ENCODE assay signal across 16 cellular contexts in the genomic region with DNA sequence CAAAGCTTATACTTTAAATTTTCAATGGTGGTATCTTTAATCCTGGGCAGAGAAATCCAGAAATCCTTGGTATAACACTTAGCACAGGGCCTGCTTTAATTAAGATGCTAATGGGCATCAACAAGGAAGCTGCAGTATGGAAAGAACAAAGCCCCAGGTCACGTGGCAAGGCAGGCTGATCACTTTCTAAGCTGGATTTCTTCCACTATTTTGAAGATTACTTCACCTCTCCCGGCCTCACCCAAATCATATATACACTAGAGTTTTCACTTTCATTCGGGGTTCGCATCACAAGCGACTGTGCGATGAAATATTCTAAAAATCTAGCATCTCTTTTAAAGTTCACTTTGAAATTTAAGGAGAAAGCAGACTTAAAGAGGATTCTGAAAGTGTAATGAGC.
DNase-seq lines count a peak whose midpoint lies in the region; ATAC-seq, FAIRE-seq and TF ChIP-seq lines count a peak whose summit lies in the region.
"Had no signal": no experiment of that assay in that cellular context is flagged by ENCODE, and none has a peak within 500 bp of the region (broad histone marks: within the 10 kb centered on the region; RNA-seq: fewer than 3 reads in every experiment).

No MANE protein-coding gene starts in this region.

- H3K27me3 ChIP-seq in dorsolateral prefrontal cortex, result no peaks in the 10 kb centered on the region
- H3K27me3 ChIP-seq: Peyer's patch had no signal

- H3K27ac ChIP-seq in dorsolateral prefrontal cortex, result peak overlapping the region in 46 of 59 donors; percentile 1 to 76 (median 52)
- H3K27ac ChIP-seq: VCaP had no signal

- intact Hi-C loops in dorsolateral prefrontal cortex (cut with DNase I), result loop anchor here in 1 of 2 donors (10.0 kb wide), 1 partner anchor 511 kb away; no protein-coding TSS in a partner anchor

- ATAC-seq in GM21423 (IDR thresholded peaks at IDR 0.05; ENCODE audit: unreplicated experiment) (no peak), GM21528 (IDR thresholded peaks at IDR 0.05; ENCODE audit: low FRiP score, unreplicated experiment) (no peak)

- FAIRE-seq in HTR-8/SVneo (lab: Jason Lieb, UNC), result no peak
- FAIRE-seq: bronchial epithelial cell had no signal

- H3K4me3 ChIP-seq in dorsolateral prefrontal cortex, result no peak overlapping the region
- H3K4me3 ChIP-seq: Peyer's patch had no signal

- DNase-seq in NCI-H69 (lab: John Stamatoyannopoulos, UW) (peak; percentile 3), dorsolateral prefrontal cortex (peak in 3 of 10 donors; percentile 31 to 58 (median 37)), medulla oblongata (ENCODE audit: extremely low spot score) (peak; percentile 66), superior temporal gyrus (ENCODE audit: extremely low spot score) (peak; percentile 70), HTR-8/SVneo (ENCODE audit: insufficient read length, low spot score) (no peak), T-helper 1 cell (no peak)
- DNase-seq: activated T-cell treated with anti-CD3 and anti-CD28 coated beads, Interleukin-2, amount 50 U/mL, for 48 hours; CD4-positive, alpha-beta T cell; foreskin melanocyte; GOT3; KBM-7; Peyer's patch had no signal

- TF ChIP-seq CTCF in dorsolateral prefrontal cortex (IDR thresholded peaks at IDR 0.05 in 54 of 56, conservative IDR thresholded peaks at IDR 0.05 in 2 of 56; ENCODE audit: low read depth in 1 of 56, partially characterized antibody in 56 of 56), result no peak

Comparison
In these comparisons a context has a peak if more than half of its experiments do, and no peak if none do; other contexts are left out.
1. DNase-seq: peak in NCI-H69 (single experiment), medulla oblongata (single experiment) and superior temporal gyrus (single experiment); none in HTR-8/SVneo (single experiment) and T-helper 1 cell (0 of 5).